Comparison of ENCODE assay signal across 8 cellular contexts in the genomic region with DNA sequence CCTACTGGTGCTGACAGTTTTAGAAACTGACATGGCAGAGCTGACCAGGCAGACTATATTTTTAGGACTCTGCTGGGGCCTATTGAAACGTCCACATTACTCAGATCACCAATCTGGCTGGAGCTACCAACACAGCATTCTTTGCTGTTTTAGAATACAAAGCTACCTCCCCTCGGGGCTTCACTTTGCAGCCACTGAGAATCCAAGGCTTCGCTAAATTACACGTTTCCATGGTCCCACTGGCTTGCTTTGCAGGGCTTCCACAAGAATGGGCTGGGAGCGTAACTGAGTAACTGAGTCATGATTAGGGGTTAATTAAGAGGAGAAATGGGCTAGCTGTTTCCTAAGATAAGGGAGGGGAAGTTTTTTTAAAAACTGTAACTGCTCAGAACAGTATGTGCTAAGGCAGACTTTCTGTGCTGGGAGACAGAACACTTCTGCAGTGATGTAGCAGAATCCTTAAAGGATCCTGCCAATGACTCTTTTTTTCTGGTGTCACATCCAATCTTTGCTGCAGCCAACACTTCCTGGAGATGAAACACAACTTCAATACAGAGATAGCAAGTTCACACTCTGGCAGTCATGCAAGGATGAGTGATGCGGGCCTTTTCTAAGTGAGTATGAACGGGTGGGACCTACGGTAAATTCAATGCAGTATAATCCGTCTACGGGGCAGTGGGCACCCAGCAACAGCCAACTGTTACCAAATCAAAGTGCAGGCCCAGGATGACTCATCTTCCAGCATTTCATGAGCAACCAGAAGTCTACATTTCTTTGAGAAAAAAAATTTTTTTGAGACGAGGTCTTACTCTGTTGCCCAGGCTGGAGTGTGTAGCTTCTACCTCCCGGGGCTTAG. TPM values are rescaled to one million over a fixed set of nuclear protein-coding genes. Genes with fewer than 3 reads are reported as not detected.
DNase-seq lines count a peak whose midpoint lies in the region; ATAC-seq and TF ChIP-seq lines count a peak whose summit lies in the region.

No MANE protein-coding gene starts in this region.

- H3F3A ChIP-seq in PC-9 (ENCODE audit: insufficient read depth, low read depth), result no peaks in the 10 kb centered on the region

- H4K20me1 ChIP-seq in PC-9 (ENCODE audit: insufficient read depth), result no peaks in the 10 kb centered on the region

- H3K9me3 ChIP-seq in PC-9 (ENCODE audit: insufficient read depth, low read depth), result no peaks in the 10 kb centered on the region
- H3K9me3 ChIP-seq in BE2C, result no peaks in the 10 kb centered on the region

- TF ChIP-seq CTCF in PC-9 (conservative IDR thresholded peaks at IDR 0.05) (no peak), BE2C (IDR thresholded peaks at IDR 0.05; ENCODE audit: low read depth, low read length) (no peak)

- CTCF ChIA-PET in PC-9 (lab: Charles Lee), result no interaction called here

- H3K9me2 ChIP-seq in PC-9 (ENCODE audit: insufficient read depth), result no peaks in the 10 kb centered on the region

- H3K4me1 ChIP-seq in PC-9 (replicated peaks; ENCODE audit: insufficient read depth) (no peaks in the 10 kb centered on the region), BE2C (no peaks in the 10 kb centered on the region)

- peak; percentile 91 for ATAC-seq in sciatic nerve

- H3K36me3 ChIP-seq in PC-9 (ENCODE audit: low read depth) (no peaks in the 10 kb centered on the region), BE2C (no peaks in the 10 kb centered on the region)

- no TSS peak for BruUV-seq in PC-9 (replicated peaks; lab: Mats Ljungman, UMichigan)

- no peak overlapping the region for H2AFZ ChIP-seq in PC-9

- H3K4me2 ChIP-seq in PC-9, result no peak overlapping the region

- H3K27me3 ChIP-seq in PC-9 (ENCODE audit: insufficient read depth, low read depth), result no peaks in the 10 kb centered on the region
- H3K27me3 ChIP-seq in BE2C, result no peaks in the 10 kb centered on the region

- H3K27ac ChIP-seq in PC-9, result no peak overlapping the region

- H3K79me2 ChIP-seq in PC-9 (ENCODE audit: low read depth), result no peaks in the 10 kb centered on the region

- POLR2A ChIA-PET in PC-9 (lab: Charles Lee; ENCODE audit: unreplicated experiment), result interaction anchor here (0.5 to 1.0 kb wide), 2 partner anchors 8 to 13 kb away, joined by 5 to 22 read pairs; no protein-coding TSS in a partner anchor

- H3K4me3 ChIP-seq in PC-9 (no peak overlapping the region), BE2C (ENCODE audit: low read depth, low read length) (no peak overlapping the region)

- intact Hi-C loops in PC-9 (cut with micrococcal nuclease; ENCODE audit: unreplicated experiment) (no loop called here), sciatic nerve (cut with DNase I) (no loop called here)

- DNase-seq in GM04503 (ENCODE audit: low read depth) (peak; percentile 46), PC-9 (peak; percentile 38 to 39), fibroblast of the conjunctiva (ENCODE audit: low read depth) (peak; percentile 87), sciatic nerve (ENCODE audit: low spot score) (no peak), BE2C (no peak), DMS79 (lab: John Stamatoyannopoulos, UW) (no peak)
- no peak for DNase-seq in effector CD8-positive, alpha-beta T cell (lab: John Stamatoyannopoulos, UW)
- DNase-seq in activated naive CD4-positive, alpha-beta T cell treated with Interleukin-2 at 50 U/mL for 16 hours, result no peak

RNA-seq across cellular contexts. Expression of a gene that starts 21.5 kb away (rescaled TPM):
- 498 and 524 TPM in 2 replicates for total RNA-seq in PC-9 (2021)
- total RNA-seq in sciatic nerve, result 149 TPM
- 347 TPM for polyA plus RNA-seq in BE2C (2012; ENCODE audit: insufficient read depth, insufficient read length, low read depth)

RNA-seq across cellular contexts. Expression of a gene that starts 56.5 kb away (rescaled TPM):
- total RNA-seq in PC-9 (2021) (76.9 and 80.0 TPM in 2 replicates), sciatic nerve (44.2 TPM)
- 28.7 TPM for polyA plus RNA-seq in BE2C (2012; ENCODE audit: insufficient read depth, insufficient read length, low read depth)

Comparison
In these comparisons a context has a peak if more than half of its experiments do, and no peak if none do; other contexts are left out.
1. DNase-seq: peak in GM04503 (single experiment), PC-9 (2 of 2) and fibroblast of the conjunctiva (single experiment); none in sciatic nerve (single experiment), BE2C (single experiment), DMS79 (single experiment), effector CD8-positive, alpha-beta T cell (single experiment) and activated naive CD4-positive, alpha-beta T cell treated with Interleukin-2 at 50 U/mL for 16 hours (single experiment).